Comparison of ENCODE assay signal across 1 cellular context in genomic region chr7:1571261-1571650, GRCh38.
TF ChIP-seq lines count a peak whose summit lies in the region.

No MANE protein-coding gene starts in this region.

TF ChIP-seq in HepG2, 621 proteins besides CTCF, POLR2A, EP300 and RAD21:
- TF ChIP-seq FOXA1 (IDR thresholded peaks at IDR 0.05), result no peak
- peak; percentile 28; the same call in 1 of the 2 replicates for TF ChIP-seq FOXA1 (CRISPR knock-in tag; IDR thresholded peaks at IDR 0.05)
- no peak for TF ChIP-seq CREB3 (CRISPR knock-in tag; IDR thresholded peaks at IDR 0.05)
- TF ChIP-seq RELA (CRISPR knock-in tag; IDR thresholded peaks at IDR 0.05), result no peak
- TF ChIP-seq ZNF614 (CRISPR knock-in tag; IDR thresholded peaks at IDR 0.05; ENCODE audit: borderline replicate concordance), result no peak
